ENCODE assay signal across 1 cellular context in genomic region chr15:99481831-99482230, GRCh38.
TF ChIP-seq lines count a peak whose summit lies in the region.

No MANE protein-coding gene starts in this region.

TF ChIP-seq in H1, 55 proteins besides CTCF, POLR2A, EP300 and RAD21:
- TF ChIP-seq RBBP5 (IDR thresholded peaks at IDR 0.05; ENCODE audit: borderline replicate concordance, low read depth, low read length) (no peak), TEAD4 (IDR thresholded peaks at IDR 0.05; ENCODE audit: low read depth, low read length) (no peak)
